Comparison of ENCODE assay signal across 9 cellular contexts in genomic region chr10:21171197-21171935, GRCh38.
A peak's percentile ranks its signal among the peaks of the same experiment; 100 is the strongest.
DNase-seq lines count a peak whose midpoint lies in the region; ATAC-seq and TF ChIP-seq lines count a peak whose summit lies in the region.
"Had no signal": no experiment of that assay in that cellular context is flagged by ENCODE, and none has a peak within 500 bp of the region (broad histone marks: within the 10 kb centered on the region; RNA-seq: fewer than 3 reads in every experiment).

No MANE protein-coding gene starts in this region.

- no peak overlapping the region for H3K27ac Mint-ChIP-seq in nephron progenitor cell
- no peak overlapping the region for H3K27ac Mint-ChIP-seq in activated CD4-positive, alpha-beta memory T cell treated with anti-CD3 and anti-CD28 coated beads, Interleukin-2, amount 10 ng/mL, durations not matched to agents 7 days and 5 days

- H3K36me3 Mint-ChIP-seq in nephron progenitor cell (ENCODE audit: low read depth) = peaks cover 2% of the 10 kb centered on the region
- peaks cover 2% of the 10 kb centered on the region for H3K36me3 Mint-ChIP-seq in activated CD4-positive, alpha-beta memory T cell treated with anti-CD3 and anti-CD28 coated beads, Interleukin-2, amount 10 ng/mL, durations not matched to agents 7 days and 5 days (ENCODE audit: low read depth)

- H4K20me1 ChIP-seq in DND-41 (ENCODE audit: insufficient read depth, low read length) (no peaks in the 10 kb centered on the region), KMS-11 (ENCODE audit: insufficient read depth) (no peaks in the 10 kb centered on the region)

- no peak for ATAC-seq in DND-41 (ENCODE audit: insufficient read depth, low read depth)
- no peak for ATAC-seq in HG03378 (IDR thresholded peaks at IDR 0.05; ENCODE audit: unreplicated experiment)

- POLR2A ChIA-PET in activated CD4-positive, alpha-beta memory T cell treated with anti-CD3 and anti-CD28 coated beads, Interleukin-2, amount 10 ng/mL, durations not matched to agents 7 days and 5 days (lab: Charles Lee) = no interaction called here

- H3K79me2 ChIP-seq in DND-41 (ENCODE audit: insufficient read depth, low read length) = no peaks in the 10 kb centered on the region
- no peaks in the 10 kb centered on the region for H3K79me2 ChIP-seq in KMS-11 (ENCODE audit: insufficient read depth, low read depth)

- CTCF ChIA-PET in activated CD4-positive, alpha-beta memory T cell treated with anti-CD3 and anti-CD28 coated beads, Interleukin-2, amount 10 ng/mL, durations not matched to agents 7 days and 5 days (lab: Charles Lee) = interaction anchor here (0.7 kb wide), 1 partner anchor 12 kb away, joined by 3 read pairs; no protein-coding TSS in a partner anchor

- H3K9ac ChIP-seq in DND-41 (ENCODE audit: low read depth, low read length) (no peak overlapping the region), KMS-11 (no peak overlapping the region)

- DNase-seq in DND-41 = no peak
- peak; percentile 25 for DNase-seq in choroid plexus epithelial cell (ENCODE audit: low read depth)
- DNase-seq in nephron progenitor cell = no peak
- DNase-seq in NCI-H128 (lab: John Stamatoyannopoulos, UW; ENCODE audit: unreplicated experiment) = no peak
- no peak for DNase-seq in activated CD4-positive, alpha-beta memory T cell treated with anti-CD3 and anti-CD28 coated beads, Interleukin-2, amount 10 ng/mL, durations not matched to agents 7 days and 5 days

- H3K9me3 Mint-ChIP-seq in nephron progenitor cell = peaks cover 6% of the 10 kb centered on the region
- H3K9me3 Mint-ChIP-seq in activated CD4-positive, alpha-beta memory T cell treated with anti-CD3 and anti-CD28 coated beads, Interleukin-2, amount 10 ng/mL, durations not matched to agents 7 days and 5 days = no peaks in the 10 kb centered on the region
- H3K9me3 Mint-ChIP-seq: central memory CD8-positive, alpha-beta T cell had no signal

- no peak overlapping the region for H3K4me2 ChIP-seq in DND-41 (ENCODE audit: insufficient read depth, low read length)
- no peak overlapping the region for H3K4me2 ChIP-seq in KMS-11

- H3K4me3 ChIP-seq in DND-41 (ENCODE audit: low read depth in 1 of 2, low read length in 2 of 2) (no peak overlapping the region), KMS-11 (IDR thresholded peaks at IDR 0.05; ENCODE audit: insufficient read depth, low read depth, low read length) (no peak overlapping the region), choroid plexus epithelial cell (ENCODE audit: low read depth, low read length) (no peak overlapping the region)

- H3K27me3 ChIP-seq in DND-41 (ENCODE audit: insufficient read depth, low read length, poor library complexity) (no peaks in the 10 kb centered on the region), KMS-11 (ENCODE audit: insufficient read depth, low read depth) (no peaks in the 10 kb centered on the region)
- H3K27me3 ChIP-seq: pancreas had no signal

- no peaks in the 10 kb centered on the region for H3K9me3 ChIP-seq in DND-41 (ENCODE audit: insufficient read depth, low read length, severe bottlenecking)
- H3K9me3 ChIP-seq: pancreas had no signal

- no peaks in the 10 kb centered on the region for H3K36me3 ChIP-seq in DND-41 (ENCODE audit: insufficient read depth, low read length)
- no peaks in the 10 kb centered on the region for H3K36me3 ChIP-seq in KMS-11 (ENCODE audit: insufficient read depth)
- H3K36me3 ChIP-seq: pancreas had no signal

- peaks cover 60% of the 10 kb centered on the region for H3K4me1 Mint-ChIP-seq in nephron progenitor cell
- peaks cover 5% of the 10 kb centered on the region for H3K4me1 Mint-ChIP-seq in activated CD4-positive, alpha-beta memory T cell treated with anti-CD3 and anti-CD28 coated beads, Interleukin-2, amount 10 ng/mL, durations not matched to agents 7 days and 5 days
- H3K4me1 Mint-ChIP-seq: central memory CD8-positive, alpha-beta T cell had no signal

- H2AFZ ChIP-seq in DND-41 (ENCODE audit: low read depth, low read length) (no peak overlapping the region), KMS-11 (ENCODE audit: low read depth) (no peak overlapping the region)

- H3K4me3 Mint-ChIP-seq in nephron progenitor cell = peak overlapping the region; percentile 16
- no peak overlapping the region for H3K4me3 Mint-ChIP-seq in activated CD4-positive, alpha-beta memory T cell treated with anti-CD3 and anti-CD28 coated beads, Interleukin-2, amount 10 ng/mL, durations not matched to agents 7 days and 5 days
- H3K4me3 Mint-ChIP-seq: central memory CD8-positive, alpha-beta T cell had no signal

- H3K27me3 Mint-ChIP-seq in nephron progenitor cell (ENCODE audit: low read depth, poor library complexity) = peaks cover 51% of the 10 kb centered on the region
- peaks cover 42% of the 10 kb centered on the region for H3K27me3 Mint-ChIP-seq in activated CD4-positive, alpha-beta memory T cell treated with anti-CD3 and anti-CD28 coated beads, Interleukin-2, amount 10 ng/mL, durations not matched to agents 7 days and 5 days

- H3K27ac ChIP-seq in DND-41 (ENCODE audit: low read length) = no peak overlapping the region
- no peak overlapping the region for H3K27ac ChIP-seq in KMS-11

- H3K4me1 ChIP-seq in DND-41 (ENCODE audit: insufficient read depth, low read length) = no peaks in the 10 kb centered on the region
- no peaks in the 10 kb centered on the region for H3K4me1 ChIP-seq in KMS-11 (ENCODE audit: low read depth, poor library complexity, severe bottlenecking)

- peak; percentile 21 for TF ChIP-seq CTCF in DND-41 (IDR thresholded peaks at IDR 0.05; ENCODE audit: borderline replicate concordance, extremely low read depth, low read length, poor library complexity, severe bottlenecking)
- peak; percentile 41 for TF ChIP-seq CTCF in KMS-11 (conservative IDR thresholded peaks at IDR 0.05; ENCODE audit: low read depth, low read length)
- peak; percentile 56 for TF ChIP-seq CTCF in choroid plexus epithelial cell (conservative IDR thresholded peaks at IDR 0.05; ENCODE audit: low read depth, low read length)
- TF ChIP-seq CTCF in nephron progenitor cell (IDR thresholded peaks at IDR 0.05) = peak; percentile 28
